15 cellular contexts compared by ENCODE assay signal in the genomic region with DNA sequence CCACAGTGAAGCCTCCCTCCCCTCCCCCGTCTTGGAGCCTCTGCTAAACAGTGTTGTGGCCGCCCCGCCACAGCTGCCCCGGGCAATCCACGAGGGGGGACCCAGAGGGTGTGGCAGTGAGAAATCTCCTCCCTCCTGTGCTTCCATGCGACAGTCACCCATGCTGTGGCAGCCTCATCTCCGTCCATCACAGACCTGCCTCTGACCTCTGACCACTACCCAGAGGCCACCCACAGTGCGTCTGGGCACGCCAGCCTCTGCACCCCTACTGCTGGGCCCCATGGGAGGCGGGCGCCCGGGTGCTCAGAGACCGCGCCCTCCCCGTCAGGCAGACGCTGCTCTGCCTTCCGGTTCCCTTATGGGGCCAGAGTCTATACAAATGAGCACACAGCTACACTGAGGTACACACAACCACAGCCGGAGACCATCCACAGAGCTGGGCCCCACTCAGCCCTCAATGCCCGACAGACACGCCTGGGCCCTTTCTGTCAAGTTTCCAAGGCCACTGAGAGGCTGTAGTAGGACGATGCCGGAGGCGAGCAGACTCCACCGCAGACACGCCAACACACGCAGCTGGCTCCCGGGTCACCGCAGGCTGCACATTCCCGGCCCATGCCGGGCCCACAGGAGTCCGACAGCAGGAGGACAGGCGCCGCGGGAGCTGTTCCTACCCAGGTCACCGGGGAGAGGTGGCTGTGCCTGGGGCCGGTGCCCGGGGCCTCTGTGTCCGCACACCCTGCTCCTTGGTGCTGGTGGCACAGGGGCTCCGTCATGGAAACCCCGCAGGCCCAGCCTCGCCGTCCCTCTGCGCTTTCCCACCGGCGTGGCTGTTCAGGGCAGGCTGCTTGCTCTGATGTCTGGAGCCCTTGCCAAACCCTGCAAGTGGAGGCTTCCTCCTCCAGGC. TPM values are rescaled to one million over a fixed set of nuclear protein-coding genes. Genes with fewer than 3 reads are reported as not detected.
DNase-seq lines count a peak whose midpoint lies in the region; ATAC-seq and TF ChIP-seq lines count a peak whose summit lies in the region.
"Had no signal": no experiment of that assay in that cellular context is flagged by ENCODE, and none has a peak within 500 bp of the region (broad histone marks: within the 10 kb centered on the region; RNA-seq: fewer than 3 reads in every experiment).

No MANE protein-coding gene starts in this region.

- H3K27me3 Mint-ChIP-seq in GM23338 (ENCODE audit: insufficient read depth, low read depth, poor library complexity) (peaks cover 20% of the 10 kb centered on the region), chondrocyte (ENCODE audit: low read depth) (peaks cover 11% of the 10 kb centered on the region), Caco-2 (ENCODE audit: insufficient read depth, unreplicated experiment) (no peaks in the 10 kb centered on the region)

- H3K27ac Mint-ChIP-seq in GM23338 (no peak overlapping the region), chondrocyte (ENCODE audit: unreplicated experiment) (no peak overlapping the region), Caco-2 (ENCODE audit: unreplicated experiment) (no peak overlapping the region)

- no peak for DNase-seq in GM23338 (ENCODE audit: low spot score)
- DNase-seq in PC-3, result no peak
- DNase-seq in chondrocyte (ENCODE audit: low spot score), result peak; percentile 93
- no peak for DNase-seq in occipital lobe (lab: John Stamatoyannopoulos, UW)
- DNase-seq in OCI-M1 (lab: John Stamatoyannopoulos, UW), result no peak
- no peak for DNase-seq in omental fat pad (ENCODE audit: low spot score)
- DNase-seq in Caco-2, result no peak
- DNase-seq: foreskin melanocyte had no signal

- intact Hi-C loops in PC-3 (cut with micrococcal nuclease) (no loop called here), Caco-2 (cut with micrococcal nuclease; ENCODE audit: unreplicated experiment) (no loop called here)

- POLR2A ChIA-PET in PC-3 (lab: Charles Lee; ENCODE audit: unreplicated experiment) (no interaction called here), Caco-2 (lab: Charles Lee) (no interaction called here)

- H2AFZ ChIP-seq in GM23338 (peak overlapping the region; percentile 97), PC-3 (ENCODE audit: low read length) (peak overlapping the region; percentile 97), parathyroid adenoma (peak overlapping the region; percentile 75)

- H3K9me3 ChIP-seq in PC-3 (ENCODE audit: low read length) (no peaks in the 10 kb centered on the region), parathyroid adenoma (ENCODE audit: control insufficient read depth, low read length) (no peaks in the 10 kb centered on the region), Caco-2 (no peaks in the 10 kb centered on the region)
- H3K9me3 ChIP-seq: adrenal gland, testis had no signal

- no peak for TF ChIP-seq CTCF in GM23338 (conservative IDR thresholded peaks at IDR 0.05; ENCODE audit: low read depth in 2 of 2)
- TF ChIP-seq CTCF in PC-3 (conservative IDR thresholded peaks at IDR 0.05; ENCODE audit: low read depth, low read length), result no peak
- no peak for TF ChIP-seq CTCF in chondrocyte (IDR thresholded peaks at IDR 0.05)
- TF ChIP-seq CTCF in parathyroid adenoma (IDR thresholded peaks at IDR 0.05), result no peak
- no peak for TF ChIP-seq CTCF in omental fat pad (IDR thresholded peaks at IDR 0.05)
- no peak for TF ChIP-seq CTCF in Caco-2 (IDR thresholded peaks at IDR 0.05; ENCODE audit: insufficient read depth in 1 of 2, low read depth in 1 of 2, low read length in 1 of 2, severe bottlenecking in 1 of 2, unreplicated experiment in 1 of 2)

- H3K4me2 ChIP-seq in GM23338 (no peak overlapping the region), PC-3 (ENCODE audit: low read length) (peak overlapping the region; percentile 94), parathyroid adenoma (ENCODE audit: low read length) (no peak overlapping the region)
- H3K4me2 ChIP-seq: KMS-11 had no signal

- peaks cover 4% of the 10 kb centered on the region; the same call in 1 of the 3 replicates for H3K4me1 Mint-ChIP-seq in GM23338
- peaks cover 5% of the 10 kb centered on the region for H3K4me1 Mint-ChIP-seq in chondrocyte (ENCODE audit: low read depth)
- no peaks in the 10 kb centered on the region for H3K4me1 Mint-ChIP-seq in Caco-2 (ENCODE audit: low read depth, unreplicated experiment)

- H3K36me3 ChIP-seq in GM23338 (ENCODE audit: insufficient read depth) (no peaks in the 10 kb centered on the region), PC-3 (ENCODE audit: low read depth, low read length) (no peaks in the 10 kb centered on the region), parathyroid adenoma (ENCODE audit: control insufficient read depth, insufficient read depth, low read length) (no peaks in the 10 kb centered on the region), Caco-2 (ENCODE audit: control insufficient read depth, insufficient read depth, low read length) (no peaks in the 10 kb centered on the region)
- H3K36me3 ChIP-seq: adrenal gland, neural progenitor cell had no signal

- H3K27ac ChIP-seq in GM23338 (ENCODE audit: low read depth) (0 out of 2 replicates have a peak overlapping the region, but pooled peaks have one; percentile 78), PC-3 (ENCODE audit: low read length) (no peak overlapping the region), parathyroid adenoma (no peak overlapping the region)
- H3K27ac ChIP-seq: adrenal gland, epithelial cell of prostate, KMS-11, neural progenitor cell, testis had no signal

- H3K4me1 ChIP-seq in GM23338 (ENCODE audit: insufficient read depth) (no peaks in the 10 kb centered on the region), PC-3 (ENCODE audit: insufficient read depth, low read length) (peaks cover 4% of the 10 kb centered on the region; the same call in 1 of the 2 replicates), parathyroid adenoma (no peaks in the 10 kb centered on the region), Caco-2 (no peaks in the 10 kb centered on the region)
- H3K4me1 ChIP-seq: neural progenitor cell had no signal

- H3K9ac ChIP-seq in PC-3 (ENCODE audit: low read length) (no peak overlapping the region), parathyroid adenoma (no peak overlapping the region)
- H3K9ac ChIP-seq: KMS-11, neural progenitor cell had no signal

- H3K79me2 ChIP-seq in GM23338 (replicated peaks; ENCODE audit: insufficient read depth) (no peaks in the 10 kb centered on the region), PC-3 (ENCODE audit: low read length) (no peaks in the 10 kb centered on the region), parathyroid adenoma (no peaks in the 10 kb centered on the region)

- H3K27me3 ChIP-seq in GM23338 (ENCODE audit: insufficient read depth) (no peaks in the 10 kb centered on the region), PC-3 (ENCODE audit: low read length) (no peaks in the 10 kb centered on the region), parathyroid adenoma (ENCODE audit: control insufficient read depth, insufficient read depth, low read length) (no peaks in the 10 kb centered on the region), Caco-2 (replicated peaks; ENCODE audit: control insufficient read depth, insufficient read depth, low read length) (no peaks in the 10 kb centered on the region)
- H3K27me3 ChIP-seq: adrenal gland, testis had no signal

- H3F3A ChIP-seq in GM23338 (replicated peaks; ENCODE audit: low read depth) (0 out of 2 replicates have a peak, but pooled peaks cover 4% of the 10 kb centered on the region), PC-3 (ENCODE audit: low read length, unreplicated experiment) (no peaks in the 10 kb centered on the region)

- BruUV-seq in PC-3 (replicated peaks; lab: Mats Ljungman, UMichigan) (no TSS peak), Caco-2 (replicated peaks; lab: Mats Ljungman, UMichigan) (no TSS peak)

- H3K9me3 Mint-ChIP-seq in GM23338, result no peaks in the 10 kb centered on the region
- H3K9me3 Mint-ChIP-seq in chondrocyte (ENCODE audit: low read depth), result no peaks in the 10 kb centered on the region
- no peaks in the 10 kb centered on the region for H3K9me3 Mint-ChIP-seq in Caco-2 (ENCODE audit: unreplicated experiment)
- H3K9me3 Mint-ChIP-seq: neural progenitor cell had no signal

- no peak overlapping the region for H3K4me3 Mint-ChIP-seq in GM23338
- H3K4me3 Mint-ChIP-seq in chondrocyte (ENCODE audit: unreplicated experiment), result no peak overlapping the region
- H3K4me3 Mint-ChIP-seq in Caco-2 (ENCODE audit: unreplicated experiment), result no peak overlapping the region

- no peaks in the 10 kb centered on the region for H4K20me1 ChIP-seq in GM23338 (replicated peaks; ENCODE audit: insufficient read depth)
- H4K20me1 ChIP-seq in PC-3 (ENCODE audit: low read length), result no peaks in the 10 kb centered on the region

- no peaks in the 10 kb centered on the region for H3K36me3 Mint-ChIP-seq in GM23338 (ENCODE audit: low read depth)
- H3K36me3 Mint-ChIP-seq in chondrocyte (ENCODE audit: low read depth), result no peaks in the 10 kb centered on the region
- no peaks in the 10 kb centered on the region for H3K36me3 Mint-ChIP-seq in Caco-2 (ENCODE audit: insufficient read depth, unreplicated experiment)
- H3K36me3 Mint-ChIP-seq: neural progenitor cell had no signal

- no peak; the same call in 2 of the 3 replicates for ATAC-seq in GM23338
- no peak for ATAC-seq in PC-3
- no peak for ATAC-seq in omental fat pad (ENCODE audit: low FRiP score)

- H3K9me2 ChIP-seq in GM23338 (ENCODE audit: insufficient read depth) (no peaks in the 10 kb centered on the region), PC-3 (replicated peaks; ENCODE audit: low read length) (no peaks in the 10 kb centered on the region)

- H3K4me3 ChIP-seq in GM23338, result no peak overlapping the region
- peak overlapping the region; percentile 70; the same call in 1 of the 2 replicates for H3K4me3 ChIP-seq in PC-3 (ENCODE audit: low read length)
- no peak overlapping the region for H3K4me3 ChIP-seq in parathyroid adenoma (ENCODE audit: low read depth, low read length)
- no peak overlapping the region for H3K4me3 ChIP-seq in Caco-2 (ENCODE audit: low read depth, low read length)
- H3K4me3 ChIP-seq: adrenal gland, testis had no signal

- CTCF ChIA-PET in PC-3 (lab: Charles Lee), result interaction anchor here (0.5 to 1.8 kb wide), 2 partner anchors 102 to 448 kb away, joined by 3 to 15 read pairs; a partner anchor contains a TSS
- CTCF ChIA-PET in Caco-2 (lab: Charles Lee), result interaction anchor here (1.6 kb wide), 2 partner anchors 34 to 106 kb away, joined by 3 to 5 read pairs; no protein-coding TSS in a partner anchor

RNA-seq across cellular contexts. Expression of a gene that starts 23.9 kb away (rescaled TPM):
- total RNA-seq in GM23338 (2014; rRNA removed; shearing (Covaris generic)), result 13.4 and 19.5 TPM in 2 replicates
- 22.0 and 25.0 TPM in 2 replicates for polyA plus RNA-seq in GM23338 (2016; fragmentation: Nextera tagmentation; extraction: Ambion mirVana)
- total RNA-seq in PC-3 (2014; rRNA removed), result 22.6 and 29.1 TPM in 2 replicates
- 0.67 to 0.90 TPM (median 0.68 TPM) in 3 replicates for total RNA-seq in chondrocyte
- total RNA-seq in occipital lobe, result 1.1 TPM
- total RNA-seq in omental fat pad, result 1 to 10 TPM in 3 of 4 donors, under 1 TPM in 1; 0.74 to 5.7 (median 3.5) TPM
- 5.8 and 6.4 TPM in 2 replicates for total RNA-seq in Caco-2 (2022)

RNA-seq across cellular contexts. Expression of a gene that starts 27.9 kb away (rescaled TPM):
- 0.82 and 0.87 TPM in 2 replicates for total RNA-seq in GM23338 (2014; rRNA removed; shearing (Covaris generic))
- 0.42 TPM in 1 of 2 replicates, not detected in the other for polyA plus RNA-seq in GM23338 (2016; fragmentation: Nextera tagmentation; extraction: Ambion mirVana)
- total RNA-seq in PC-3 (2014; rRNA removed) (1.7 and 3.0 TPM in 2 replicates), chondrocyte (2.1 to 2.3 TPM (median 2.1 TPM) in 3 replicates), occipital lobe (not detected), omental fat pad (not detected), Caco-2 (2022) (1.2 and 1.4 TPM in 2 replicates)
- total RNA-seq: mononuclear cell had no signal

RNA-seq across cellular contexts. Expression of a gene that starts 52.1 kb away (rescaled TPM):
- total RNA-seq in GM23338 (2014; rRNA removed; shearing (Covaris generic)), result 138 and 147 TPM in 2 replicates
- polyA plus RNA-seq in GM23338 (2016; fragmentation: Nextera tagmentation; extraction: Ambion mirVana), result 65.4 and 78.6 TPM in 2 replicates
- total RNA-seq in PC-3 (2014; rRNA removed) (125 and 171 TPM in 2 replicates), chondrocyte (419 to 543 TPM (median 538 TPM) in 3 replicates), occipital lobe (144 TPM), omental fat pad (100 to 1,000 TPM; 104 to 175 (median 152) TPM), Caco-2 (2022) (268 and 301 TPM in 2 replicates)
